In genomic region chr10:92593553-92594046, GRCh38 we compare ENCODE assay signal across 8 cellular contexts. TPM values are rescaled to one million over a fixed set of nuclear protein-coding genes. Genes with fewer than 3 reads are reported as not detected.
DNase-seq lines count a peak whose midpoint lies in the region; ATAC-seq and TF ChIP-seq lines count a peak whose summit lies in the region.

No MANE protein-coding gene starts in this region.

- H3K9ac ChIP-seq in smooth muscle cell (ENCODE audit: low read depth), result peak overlapping the region; percentile 48

- ATAC-seq in T-cell (replicated peaks in 1 of 4) (no peak), HG02610 (IDR thresholded peaks at IDR 0.05; ENCODE audit: unreplicated experiment) (no peak), HG02870 (IDR thresholded peaks at IDR 0.05; ENCODE audit: unreplicated experiment) (no peak)

- peak overlapping the region; percentile 89 for H3K4me3 ChIP-seq in smooth muscle cell

- no peaks in the 10 kb centered on the region for H3K27me3 Mint-ChIP-seq in T-cell
- H3K27me3 Mint-ChIP-seq in glutamatergic neuron (ENCODE audit: unreplicated experiment), result peaks cover 6% of the 10 kb centered on the region

- H3K4me1 Mint-ChIP-seq in T-cell (peaks cover 28 to 52% (median 33%) of the 10 kb centered on the region in 3 donors), glutamatergic neuron (ENCODE audit: low read depth, unreplicated experiment) (peaks cover 18% of the 10 kb centered on the region)

- DNase-seq in NCI-H510A treated with DMSO at 0.1 percent for 48 hours (lab: John Stamatoyannopoulos, UW), result peak; percentile 27
- DNase-seq in NCI-H510A (lab: John Stamatoyannopoulos, UW), result no peak
- DNase-seq in T-cell, result no peak
- no peak for DNase-seq in glutamatergic neuron
- no peak for DNase-seq in smooth muscle cell (lab: John Stamatoyannopoulos, UW; ENCODE audit: unreplicated experiment)
- DNase-seq in substantia nigra (lab: John Stamatoyannopoulos, UW), result no peak

- peak overlapping the region; percentile 81 for H3K4me2 ChIP-seq in smooth muscle cell

- H4K20me1 ChIP-seq in smooth muscle cell (ENCODE audit: low read depth), result no peaks in the 10 kb centered on the region

- H3K79me2 ChIP-seq in smooth muscle cell (ENCODE audit: low read depth), result peaks cover 56% of the 10 kb centered on the region

- peaks cover 16% of the 10 kb centered on the region for H3K4me1 ChIP-seq in smooth muscle cell (ENCODE audit: low read depth)

- no peaks in the 10 kb centered on the region for H3K27me3 ChIP-seq in smooth muscle cell (ENCODE audit: low read depth)

- H3K36me3 Mint-ChIP-seq in T-cell, result no peaks in the 10 kb centered on the region
- H3K36me3 Mint-ChIP-seq in glutamatergic neuron (ENCODE audit: unreplicated experiment), result no peaks in the 10 kb centered on the region

- peaks cover 8% of the 10 kb centered on the region for H3F3A ChIP-seq in smooth muscle cell (ENCODE audit: low read depth)

- H2AFZ ChIP-seq in smooth muscle cell (ENCODE audit: low read depth), result peak overlapping the region; percentile 95

- POLR2A ChIA-PET in T-cell (lab: Charles Lee), result no interaction called here

- WGBS in smooth muscle cell (ENCODE audit: low lambda C conversion rate), result under 1% methylated on average over 8 of the region's 8 CpGs

- TF ChIP-seq CTCF in glutamatergic neuron (IDR thresholded peaks at IDR 0.05; ENCODE audit: partially characterized antibody, unreplicated experiment) (no peak), smooth muscle cell (IDR thresholded peaks at IDR 0.05; ENCODE audit: borderline replicate concordance, insufficient read depth, poor library complexity, severe bottlenecking) (no peak)

- no peaks in the 10 kb centered on the region for H3K36me3 ChIP-seq in smooth muscle cell (ENCODE audit: low read depth)

- CTCF ChIA-PET in T-cell (lab: Charles Lee), result interaction anchor here in 1 of 2 donors (0.6 kb wide), 1 partner anchor 251 kb away, joined by 3 read pairs; no protein-coding TSS in a partner anchor

- peak overlapping the region; percentile 96 to 99 (median 97) for H3K4me3 Mint-ChIP-seq in T-cell
- H3K4me3 Mint-ChIP-seq in glutamatergic neuron (ENCODE audit: unreplicated experiment), result peak overlapping the region; percentile 98

- no peaks in the 10 kb centered on the region for H3K9me3 Mint-ChIP-seq in T-cell
- H3K9me3 Mint-ChIP-seq in glutamatergic neuron (ENCODE audit: unreplicated experiment), result no peaks in the 10 kb centered on the region

- H3K27ac ChIP-seq in smooth muscle cell (ENCODE audit: low read depth) (no peak overlapping the region), substantia nigra (ENCODE audit: low read depth, low read length, poor library complexity, severe bottlenecking) (no peak overlapping the region)

- peak overlapping the region in 1 of 2 donors; percentile 66 for H3K27ac Mint-ChIP-seq in T-cell
- peak overlapping the region; percentile 53 for H3K27ac Mint-ChIP-seq in glutamatergic neuron (ENCODE audit: unreplicated experiment)

- no peaks in the 10 kb centered on the region for H3K9me3 ChIP-seq in smooth muscle cell (replicated peaks; ENCODE audit: low read depth)

RNA-seq across cellular contexts. Expression of gene KIF11, which starts 0.7 kb away (rescaled TPM):
- 1 to 10 TPM; 1.2 to 2.0 (median 1.6) TPM for total RNA-seq in T-cell
- total RNA-seq in glutamatergic neuron (ENCODE audit: unreplicated experiment), result 7.2 TPM
- 9.1 and 14.3 TPM in 2 replicates for total RNA-seq in smooth muscle cell
- 4.1 and 6.0 TPM in 2 replicates for polyA plus RNA-seq in smooth muscle cell

RNA-seq across cellular contexts. Expression of gene IDE, which starts 19.7 kb away (rescaled TPM):
- total RNA-seq in T-cell, result 10 to 100 TPM; 24.7 to 31.8 (median 27.2) TPM
- total RNA-seq in glutamatergic neuron (ENCODE audit: unreplicated experiment), result 17.2 TPM
- 30.6 and 33.4 TPM in 2 replicates for total RNA-seq in smooth muscle cell
- 10.4 and 12.8 TPM in 2 replicates for polyA plus RNA-seq in smooth muscle cell
